ENCODE assay signal across 1 cellular context in the genomic region with DNA sequence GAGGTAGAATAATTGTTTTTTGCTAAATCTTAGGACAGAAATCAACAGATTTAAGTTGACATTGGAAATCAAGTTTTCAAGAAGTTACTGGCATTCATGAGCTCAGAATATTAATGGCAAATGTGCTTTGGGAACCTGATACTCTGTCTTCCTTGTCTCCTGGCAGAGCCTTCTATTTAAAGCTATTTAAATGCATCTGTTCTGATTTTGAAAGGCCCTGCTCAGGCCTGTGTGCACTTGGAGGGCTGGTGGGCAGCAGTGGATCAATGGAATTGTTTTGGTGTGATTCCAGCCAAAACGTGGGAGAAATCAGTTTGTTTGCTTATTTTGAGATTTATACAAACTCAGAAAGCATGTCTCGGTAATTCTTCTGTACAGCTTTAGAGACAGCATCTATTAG.
TF ChIP-seq lines count a peak whose summit lies in the region.

No MANE protein-coding gene starts in this region.

TF ChIP-seq in SK-N-SH treated with all-trans-retinoic acid at 6 μM for 48 hours, 23 proteins besides CTCF, POLR2A, EP300 and RAD21 (continued from another document):
- no peak for TF ChIP-seq ZNF8 (CRISPR knock-in tag; IDR thresholded peaks at IDR 0.05)
- TF ChIP-seq ARNTL (CRISPR knock-in tag; IDR thresholded peaks at IDR 0.05; ENCODE audit: borderline replicate concordance, low read depth), result no peak
- no peak for TF ChIP-seq ZNF565 (CRISPR knock-in tag; conservative IDR thresholded peaks at IDR 0.05; ENCODE audit: low read depth)
- TF ChIP-seq, protein P1, sequence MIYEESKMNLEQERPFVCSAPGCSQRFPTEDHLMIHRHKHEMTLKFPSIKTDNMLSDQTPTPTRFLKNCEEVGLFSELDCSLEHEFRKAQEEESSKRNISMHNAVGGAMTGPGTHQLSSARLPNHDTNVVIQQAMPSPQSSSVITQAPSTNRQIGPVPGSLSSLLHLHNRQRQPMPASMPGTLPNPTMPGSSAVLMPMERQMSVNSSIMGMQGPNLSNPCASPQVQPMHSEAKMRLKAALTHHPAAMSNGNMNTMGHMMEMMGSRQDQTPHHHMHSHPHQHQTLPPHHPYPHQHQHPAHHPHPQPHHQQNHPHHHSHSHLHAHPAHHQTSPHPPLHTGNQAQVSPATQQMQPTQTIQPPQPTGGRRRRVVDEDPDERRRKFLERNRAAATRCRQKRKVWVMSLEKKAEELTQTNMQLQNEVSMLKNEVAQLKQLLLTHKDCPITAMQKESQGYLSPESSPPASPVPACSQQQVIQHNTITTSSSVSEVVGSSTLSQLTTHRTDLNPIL (CRISPR knock-in tag; IDR thresholded peaks at IDR 0.05; ENCODE audit: low read depth), result no peak
